In the genomic region with DNA sequence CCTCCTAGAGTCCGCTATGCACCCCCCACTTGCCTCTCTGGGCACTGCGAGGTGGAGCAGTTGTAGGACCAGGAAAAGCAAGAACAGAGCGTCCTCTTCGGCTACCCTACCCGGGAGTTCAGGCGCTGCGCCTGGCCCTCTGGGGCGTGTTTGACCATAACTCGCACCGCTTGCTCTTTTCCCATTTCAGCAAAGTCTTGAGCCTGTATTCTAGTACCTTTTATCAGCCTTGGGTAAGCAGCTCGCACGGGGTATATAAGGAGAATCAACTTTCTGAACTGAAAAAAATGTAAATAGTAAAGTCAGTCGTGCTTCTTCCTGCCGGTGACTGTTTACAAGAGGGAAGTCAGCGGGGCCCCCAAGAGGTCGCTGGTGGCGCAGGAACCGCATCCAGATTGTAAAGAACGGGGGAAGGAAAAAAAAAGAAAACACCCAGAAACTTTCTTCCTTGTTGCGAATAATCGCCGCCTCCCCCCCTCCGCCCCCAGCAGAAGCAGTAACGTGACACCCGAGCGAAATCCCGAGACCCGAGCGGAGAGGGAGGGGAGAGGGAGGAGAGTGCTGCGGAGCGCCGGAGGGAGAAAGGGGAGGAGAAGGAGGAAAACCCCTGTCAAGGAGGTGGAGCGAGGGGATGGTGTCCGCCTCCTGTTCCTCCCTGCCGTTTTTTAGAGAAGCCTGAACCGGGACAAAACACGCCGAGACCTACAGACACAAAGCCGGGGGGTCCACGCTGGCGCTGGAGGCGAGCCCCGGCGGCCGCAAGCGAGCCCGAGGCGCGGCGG, we compare ENCODE assay signal across 8 cellular contexts. TPM values are rescaled to one million over a fixed set of nuclear protein-coding genes. Genes with fewer than 3 reads are reported as not detected.
DNase-seq lines count a peak whose midpoint lies in the region; ATAC-seq, FAIRE-seq and TF ChIP-seq lines count a peak whose summit lies in the region.

TSS of gene UST (plus strand) at position 668 of the 782 bp plus-strand sequence. CDS start 401 bp downstream, outside the sequence.

- H3K27me3 ChIP-seq in spleen (replicated peaks in 1 of 7) = peaks cover 0 to 29% (median 0%) of the 10 kb centered on the region in 7 donors

- H3K36me3 ChIP-seq in kidney (ENCODE audit: control insufficient read depth in 1 of 2, insufficient read depth in 2 of 2, low read length in 2 of 2) = no peaks in the 10 kb centered on the region
- H3K36me3 ChIP-seq in spleen = no peaks in the 10 kb centered on the region

- H3K4me1 ChIP-seq in kidney (ENCODE audit: control insufficient read depth in 1 of 2, insufficient read depth in 1 of 2, low read depth in 1 of 2, low read length in 2 of 2) (peaks cover 0 to 11% of the 10 kb centered on the region in 2 donors), spleen (peaks cover 11 to 55% (median 34%) of the 10 kb centered on the region in 6 donors)

- TF ChIP-seq CTCF in VCaP (conservative IDR thresholded peaks at IDR 0.05) (peak; percentile 61), kidney (IDR thresholded peaks at IDR 0.05; ENCODE audit: borderline replicate concordance, extremely low read depth, insufficient read depth) (peak; percentile 21), spleen (IDR thresholded peaks at IDR 0.05 in 8 of 11, conservative IDR thresholded peaks at IDR 0.05 in 3 of 11) (peak; percentile 18 to 69 (median 48))

- H3K9me3 ChIP-seq in kidney (ENCODE audit: control insufficient read depth in 1 of 2, low read length in 2 of 2) (no peaks in the 10 kb centered on the region), spleen (no peaks in the 10 kb centered on the region)

- peak; percentile 47 for ATAC-seq in GM21825 (IDR thresholded peaks at IDR 0.05; ENCODE audit: unreplicated experiment)
- no peak for ATAC-seq in GM21423 (IDR thresholded peaks at IDR 0.05; ENCODE audit: unreplicated experiment)

- no peak for FAIRE-seq in kidney (lab: Jason Lieb, UNC)

- TF ChIP-seq POLR2A in spleen (IDR thresholded peaks at IDR 0.05) = no peak

- DNase-seq in D341Med (ENCODE audit: low spot score) (peak; percentile 73), NCI-H1105 (lab: John Stamatoyannopoulos, UW) (peak; percentile 46), cerebellum (ENCODE audit: low spot score) (peak; percentile 57), kidney (peak; percentile 92), spleen (peak; percentile 90)

- peak within 1 kb of the TSS; percentile 37 to 62 for H3K9ac ChIP-seq in kidney (ENCODE audit: low read length in 2 of 2)

- H3K4me3 ChIP-seq in kidney (ENCODE audit: low read length in 2 of 2) = peak within 1 kb of the TSS; percentile 62 to 69
- H3K4me3 ChIP-seq in spleen = peak within 1 kb of the TSS; percentile 72 to 93 (median 82)

- H3K27ac ChIP-seq in VCaP (peak within 1 kb of the TSS; percentile 52), kidney (ENCODE audit: low read depth in 2 of 2, low read length in 2 of 2) (peak within 1 kb of the TSS; percentile 17 to 63), spleen (peak within 1 kb of the TSS; percentile 84 to 93 (median 88))

- 0 to 1% (median 1%) methylated on average over 43 to 50 of the region's 50 CpGs for WGBS in spleen, 5 donors

- intact Hi-C loops in kidney (cut with DNase I) = no loop called here
- intact Hi-C loops in spleen (cut with DNase I; ENCODE audit: low total_unique reads) = loop anchor here (5.0 kb wide), 1 partner anchor 201 kb away; no protein-coding TSS in a partner anchor

RNA-seq across cellular contexts. Expression of gene UST, which starts in this region (rescaled TPM):
- total RNA-seq in cerebellum (11.4 TPM), kidney (4.2 TPM), spleen (10 to 100 TPM; 12.9 to 26.8 (median 16.1) TPM)
- polyA plus RNA-seq in kidney (ENCODE audit: insufficient read depth, low read depth, low replicate concordance) (3.2 TPM), spleen (1 to 10 TPM; 6.4 to 9.1 (median 7.2) TPM)
